Comparison of ENCODE assay signal across 11 cellular contexts in genomic region chr19:6654347-6655310, GRCh38. TPM values are rescaled to one million over a fixed set of nuclear protein-coding genes. Genes with fewer than 3 reads are reported as not detected.
DNase-seq lines count a peak whose midpoint lies in the region; ATAC-seq and TF ChIP-seq lines count a peak whose summit lies in the region.
"Had no signal": no experiment of that assay in that cellular context is flagged by ENCODE, and none has a peak within 500 bp of the region (broad histone marks: within the 10 kb centered on the region; RNA-seq: fewer than 3 reads in every experiment).

No MANE protein-coding gene starts in this region.

- intact Hi-C loops in CD4-positive, alpha-beta T cell (cut with DNase I, micrococcal nuclease) = no loop called here

- no peaks in the 10 kb centered on the region for H3K9me3 Mint-ChIP-seq in CD4-positive, alpha-beta T cell
- no peaks in the 10 kb centered on the region for H3K9me3 Mint-ChIP-seq in natural killer cell treated with Interleukin-12 subunit alpha and Interleukin-12 subunit beta and Interleukin-15 and Interleukin-18, amount 100 ng/mL, for 72 hours

- peak overlapping the region; percentile 71 for H3K27ac ChIP-seq in CD4-positive, alpha-beta T cell (ENCODE audit: low read depth, low read length)
- peak overlapping the region; percentile 86 for H3K27ac ChIP-seq in KOPT-K1 (ENCODE audit: low read depth, low read length, poor library complexity, severe bottlenecking)
- H3K27ac ChIP-seq: brain microvascular endothelial cell had no signal

- DNase-seq in CD4-positive, alpha-beta T cell = peak in 3 of 10 experiments; percentile 17 to 23 (median 21)
- peak; percentile 59 for DNase-seq in activated T-cell treated with anti-CD3 and anti-CD28 coated beads for 48 hours (ENCODE audit: low read depth)
- peak; percentile 79 for DNase-seq in natural killer cell treated with Interleukin-12 subunit alpha and Interleukin-12 subunit beta and Interleukin-15 and Interleukin-18, amount 100 ng/mL, for 72 hours (ENCODE audit: low spot score)
- no peak for DNase-seq in NCI-H2227 treated with DMSO at 0.1 percent for 48 hours (lab: John Stamatoyannopoulos, UW)
- no peak for DNase-seq in NCI-H526 treated with DMSO at 0.1 percent for 48 hours (lab: John Stamatoyannopoulos, UW)
- DNase-seq: brain microvascular endothelial cell, NCI-H226, retina had no signal

- peak; percentile 79 for ATAC-seq in CD4-positive, alpha-beta T cell (ENCODE audit: poor library complexity)
- ATAC-seq in natural killer cell treated with Interleukin-12 subunit alpha and Interleukin-12 subunit beta and Interleukin-15 and Interleukin-18, amount 100 ng/mL, for 72 hours = peak; percentile 89 to 90
- ATAC-seq in HG02840 (IDR thresholded peaks at IDR 0.05; ENCODE audit: low FRiP score, unreplicated experiment) (no peak), HG02938 (IDR thresholded peaks at IDR 0.05; ENCODE audit: unreplicated experiment) (no peak)

- no peaks in the 10 kb centered on the region for H3K27me3 ChIP-seq in CD4-positive, alpha-beta T cell (ENCODE audit: control insufficient read depth, insufficient read depth, low read length)
- H3K27me3 ChIP-seq: brain microvascular endothelial cell had no signal

- peak overlapping the region; percentile 78 for H3K4me3 Mint-ChIP-seq in CD4-positive, alpha-beta T cell
- H3K4me3 Mint-ChIP-seq in natural killer cell treated with Interleukin-12 subunit alpha and Interleukin-12 subunit beta and Interleukin-15 and Interleukin-18, amount 100 ng/mL, for 72 hours = peak overlapping the region; percentile 94

- CTCF ChIA-PET in CD4-positive, alpha-beta T cell (lab: Charles Lee) = interaction anchor here (0.7 to 0.8 kb wide), 3 partner anchors 15 to 208 kb away, joined by 3 to 5 read pairs (median 3); no protein-coding TSS in a partner anchor

- H3K27ac Mint-ChIP-seq in CD4-positive, alpha-beta T cell = peak overlapping the region; percentile 70
- peak overlapping the region; percentile 86 to 94 for H3K27ac Mint-ChIP-seq in natural killer cell treated with Interleukin-12 subunit alpha and Interleukin-12 subunit beta and Interleukin-15 and Interleukin-18, amount 100 ng/mL, for 72 hours

- no peaks in the 10 kb centered on the region for H3K9me3 ChIP-seq in CD4-positive, alpha-beta T cell (ENCODE audit: control insufficient read depth, low read length)
- peaks cover 5% of the 10 kb centered on the region for H3K9me3 ChIP-seq in KOPT-K1 (ENCODE audit: insufficient read depth, low read length, poor library complexity, severe bottlenecking)

- H3K4me1 Mint-ChIP-seq in CD4-positive, alpha-beta T cell (ENCODE audit: low read depth) = peaks cover 38% of the 10 kb centered on the region
- peaks cover 45 to 63% of the 10 kb centered on the region in 2 donors for H3K4me1 Mint-ChIP-seq in natural killer cell treated with Interleukin-12 subunit alpha and Interleukin-12 subunit beta and Interleukin-15 and Interleukin-18, amount 100 ng/mL, for 72 hours (ENCODE audit: low read depth in 2 of 2)

- H3K36me3 Mint-ChIP-seq in CD4-positive, alpha-beta T cell (ENCODE audit: low read depth) = no peaks in the 10 kb centered on the region
- H3K36me3 Mint-ChIP-seq in natural killer cell treated with Interleukin-12 subunit alpha and Interleukin-12 subunit beta and Interleukin-15 and Interleukin-18, amount 100 ng/mL, for 72 hours = no peaks in the 10 kb centered on the region

- TF ChIP-seq CTCF in CD4-positive, alpha-beta T cell (IDR thresholded peaks at IDR 0.05) = no peak

- no peaks in the 10 kb centered on the region for H3K36me3 ChIP-seq in KOPT-K1 (ENCODE audit: insufficient read depth, low read length)
- H3K36me3 ChIP-seq: brain microvascular endothelial cell had no signal

- H3K27me3 Mint-ChIP-seq in CD4-positive, alpha-beta T cell = no peaks in the 10 kb centered on the region
- H3K27me3 Mint-ChIP-seq in natural killer cell treated with Interleukin-12 subunit alpha and Interleukin-12 subunit beta and Interleukin-15 and Interleukin-18, amount 100 ng/mL, for 72 hours = no peaks in the 10 kb centered on the region

- POLR2A ChIA-PET in CD4-positive, alpha-beta T cell (lab: Charles Lee) = interaction anchor here (0.6 to 1.0 kb wide), 4 partner anchors 13 to 229 kb away, joined by 3 to 5 read pairs (median 4); partner anchors contain the start of gene GPR108

RNA-seq across cellular contexts. Expression of gene TNFSF14, which starts 15.3 kb away (rescaled TPM):
- 1 to 10 TPM; 2.5 to 2.6 TPM for total RNA-seq in CD4-positive, alpha-beta T cell
- total RNA-seq in natural killer cell treated with Interleukin-12 subunit alpha and Interleukin-12 subunit beta and Interleukin-15 and Interleukin-18, amount 100 ng/mL, for 72 hours = 10 to 100 TPM in 1 of 2 donors, 1 to 10 TPM in 1; 4.5 to 11.3 TPM

Comparison
In these comparisons a context has a peak if more than half of its experiments do, and no peak if none do; other contexts are left out.
1. ATAC-seq: peak in CD4-positive, alpha-beta T cell (single experiment) and natural killer cell treated with Interleukin-12 subunit alpha and Interleukin-12 subunit beta and Interleukin-15 and Interleukin-18, amount 100 ng/mL, for 72 hours (2 of 2); none in HG02840 (single experiment) and HG02938 (single experiment).
2. DNase-seq: peak in activated T-cell treated with anti-CD3 and anti-CD28 coated beads for 48 hours (single experiment) and natural killer cell treated with Interleukin-12 subunit alpha and Interleukin-12 subunit beta and Interleukin-15 and Interleukin-18, amount 100 ng/mL, for 72 hours (single experiment); none in NCI-H2227 treated with DMSO at 0.1 percent for 48 hours (single experiment) and NCI-H526 treated with DMSO at 0.1 percent for 48 hours (single experiment).